12 cellular contexts compared by ENCODE assay signal in genomic region chr7:74372511-74373111, GRCh38.
A peak's percentile ranks its signal among the peaks of the same experiment; 100 is the strongest.
DNase-seq lines count a peak whose midpoint lies in the region; ATAC-seq and TF ChIP-seq lines count a peak whose summit lies in the region.
"Had no signal": no experiment of that assay in that cellular context is flagged by ENCODE, and none has a peak within 500 bp of the region (broad histone marks: within the 10 kb centered on the region; RNA-seq: fewer than 3 reads in every experiment).

No MANE protein-coding gene starts in this region.

- H3K36me3 ChIP-seq in mammary epithelial cell (ENCODE audit: insufficient read depth, low read length) (no peaks in the 10 kb centered on the region), heart left ventricle (peaks cover 0 to 17% (median 9%) of the 10 kb centered on the region in 9 donors), muscle layer of colon (ENCODE audit: insufficient read depth, low read length) (peaks cover 12% of the 10 kb centered on the region), uterus (no peaks in the 10 kb centered on the region)

- no peak for TF ChIP-seq POLR2A in heart left ventricle (IDR thresholded peaks at IDR 0.05)
- TF ChIP-seq POLR2A in uterus (IDR thresholded peaks at IDR 0.05), result no peak
- no peak for TF ChIP-seq POLR2A in lower leg skin (IDR thresholded peaks at IDR 0.05)

- no peak overlapping the region for H2AFZ ChIP-seq in mammary epithelial cell (ENCODE audit: low read depth, low read length)

- H3K27ac ChIP-seq in mammary epithelial cell (ENCODE audit: insufficient read depth, low read depth, low read length) (no peak overlapping the region), heart left ventricle (peak overlapping the region in 4 of 12 donors; percentile 27 to 81 (median 38)), muscle layer of colon (ENCODE audit: low read depth, low read length) (peak overlapping the region; percentile 84), uterus (peak overlapping the region; percentile 55 to 66)
- H3K27ac ChIP-seq: SJSA1 had no signal

- WGBS in mammary epithelial cell (ENCODE audit: low coverage, missing lambda C conversion rate), result 100% methylated on average over 12 of the region's 28 CpGs
- 28 to 49% (median 37%) methylated on average over 26 to 28 of the region's 28 CpGs for WGBS in heart left ventricle, 4 donors
- 70 to 82% methylated on average over 28 of the region's 28 CpGs for WGBS in lower leg skin, 2 donors

- TF ChIP-seq CTCF in MCF 10A (IDR thresholded peaks at IDR 0.05; ENCODE audit: unreplicated experiment), result no peak
- no peak for TF ChIP-seq CTCF in mammary epithelial cell (conservative IDR thresholded peaks at IDR 0.05 in 1 of 2, IDR thresholded peaks at IDR 0.05 in 1 of 2; ENCODE audit: extremely low read depth in 1 of 2, insufficient read depth in 1 of 2, low read depth in 1 of 2, low read length in 2 of 2)
- TF ChIP-seq CTCF in heart left ventricle (IDR thresholded peaks at IDR 0.05), result no peak
- TF ChIP-seq CTCF in uterus (IDR thresholded peaks at IDR 0.05), result no peak
- no peak for TF ChIP-seq CTCF in lower leg skin (IDR thresholded peaks at IDR 0.05)

- H3K27ac Mint-ChIP-seq in MCF 10A (ENCODE audit: low read depth, unreplicated experiment), result peak overlapping the region; percentile 54
- H3K27ac Mint-ChIP-seq in T-helper 17 cell, result no peak overlapping the region

- H3K4me2 ChIP-seq in mammary epithelial cell (ENCODE audit: insufficient read depth, low read depth, low read length), result no peak overlapping the region

- dilution Hi-C loops in mammary epithelial cell (cut with HindIII; ENCODE audit: low sequenced_read_pairs), result loop anchor here (5.0 kb wide), 1 partner anchor 95 kb away; no protein-coding TSS in a partner anchor

- no peak overlapping the region for H3K4me3 ChIP-seq in mammary epithelial cell (replicated peaks in 1 of 3; ENCODE audit: insufficient read depth in 1 of 3, low read depth in 2 of 3, low read length in 3 of 3)
- peak overlapping the region in 7 of 12 donors; percentile 10 to 32 (median 20) for H3K4me3 ChIP-seq in heart left ventricle
- peak overlapping the region in 1 of 2 donors; percentile 11 for H3K4me3 ChIP-seq in muscle layer of colon (ENCODE audit: low read depth in 1 of 2, low read length in 2 of 2)
- peak overlapping the region; percentile 2 to 11 for H3K4me3 ChIP-seq in uterus
- no peak overlapping the region for H3K4me3 ChIP-seq in lower leg skin (ENCODE audit: low read depth, poor library complexity, severe bottlenecking)
- H3K4me3 ChIP-seq: A549, SJSA1 had no signal

- H3K27me3 ChIP-seq in mammary epithelial cell (ENCODE audit: insufficient read depth, low read length) (no peaks in the 10 kb centered on the region), heart left ventricle (no peaks in the 10 kb centered on the region), muscle layer of colon (ENCODE audit: control insufficient read depth in 1 of 2, insufficient read depth in 2 of 2, low read length in 2 of 2) (no peaks in the 10 kb centered on the region), uterus (no peaks in the 10 kb centered on the region)
- H3K27me3 ChIP-seq: SJSA1 had no signal

- no peaks in the 10 kb centered on the region for H3K79me2 ChIP-seq in mammary epithelial cell (ENCODE audit: insufficient read depth, low read length)

- H3K36me3 Mint-ChIP-seq in MCF 10A (ENCODE audit: insufficient read depth, unreplicated experiment) (no peaks in the 10 kb centered on the region), T-helper 17 cell (ENCODE audit: low read depth) (no peaks in the 10 kb centered on the region)

- no peaks in the 10 kb centered on the region for H4K20me1 ChIP-seq in mammary epithelial cell (ENCODE audit: insufficient read depth, low read length)

- H3K4me3 Mint-ChIP-seq in MCF 10A (ENCODE audit: unreplicated experiment) (no peak overlapping the region), T-helper 17 cell (no peak overlapping the region)

- in situ Hi-C loops in mammary epithelial cell (cut with MboI; ENCODE audit: low sequenced_read_pairs in 2 of 2), result no loop called here

- H3K4me1 Mint-ChIP-seq in MCF 10A (ENCODE audit: insufficient read depth, unreplicated experiment) (no peaks in the 10 kb centered on the region), T-helper 17 cell (peaks cover 5% of the 10 kb centered on the region)

- H3K4me1 ChIP-seq in mammary epithelial cell (ENCODE audit: insufficient read depth, low read length) (no peaks in the 10 kb centered on the region), heart left ventricle (peaks cover 0 to 23% (median 4%) of the 10 kb centered on the region in 12 donors), muscle layer of colon (ENCODE audit: insufficient read depth, low read length) (peaks cover 21% of the 10 kb centered on the region), uterus (no peaks in the 10 kb centered on the region)
- H3K4me1 ChIP-seq: SJSA1 had no signal

- no peaks in the 10 kb centered on the region for H3K9me3 Mint-ChIP-seq in MCF 10A (ENCODE audit: unreplicated experiment)

- H3K9me3 ChIP-seq in mammary epithelial cell (replicated peaks; ENCODE audit: insufficient read depth, low read length), result no peaks in the 10 kb centered on the region
- no peaks in the 10 kb centered on the region for H3K9me3 ChIP-seq in heart left ventricle
- no peaks in the 10 kb centered on the region for H3K9me3 ChIP-seq in muscle layer of colon (ENCODE audit: low read length)
- H3K9me3 ChIP-seq in uterus, result no peaks in the 10 kb centered on the region
- no peaks in the 10 kb centered on the region for H3K9me3 ChIP-seq in T-helper 17 cell (ENCODE audit: control insufficient read depth, low read length, poor library complexity, severe bottlenecking)
- H3K9me3 ChIP-seq: A549, SJSA1 had no signal

- POLR2A ChIA-PET in MCF 10A (lab: Yijun Ruan, JAX), result no interaction called here

- H3K27me3 Mint-ChIP-seq in MCF 10A (ENCODE audit: insufficient read depth, unreplicated experiment), result no peaks in the 10 kb centered on the region
- no peaks in the 10 kb centered on the region for H3K27me3 Mint-ChIP-seq in T-helper 17 cell
- H3K27me3 Mint-ChIP-seq: progenitor cell of endocrine pancreas had no signal

- CTCF ChIA-PET in MCF 10A (lab: Yijun Ruan, JAX) (interaction anchor here (0.6 kb wide), 1 partner anchor 96 kb away, joined by 4 read pairs; no protein-coding TSS in a partner anchor), mammary epithelial cell (lab: Charles Lee; ENCODE audit: low non-redundant PET) (no interaction called here)

- intact Hi-C loops in MCF 10A (cut with micrococcal nuclease), result no loop called here
- intact Hi-C loops in mammary epithelial cell (cut with micrococcal nuclease), result no loop called here
- intact Hi-C loops in heart left ventricle (cut with DNase I), result loop anchor here in 4 of 10 donors (5.0 to 10.0 kb wide), 4 partner anchors 68 to 138 kb away; partner anchors contain the start of gene CLIP2 (in 1 of the 4)
- intact Hi-C loops in uterus (cut with DNase I; ENCODE audit: low total_unique reads), result no loop called here
- intact Hi-C loops in lower leg skin (cut with DNase I; ENCODE audit: low total_unique reads), result no loop called here

- BruUV-seq in MCF 10A (replicated peaks; lab: Mats Ljungman, UMichigan) (no TSS peak), mammary epithelial cell (replicated peaks; lab: Mats Ljungman, UMichigan) (no TSS peak)

- ATAC-seq in heart left ventricle (peak; percentile 14 to 70 (median 62)), T-helper 17 cell (no peak)

- DNase-seq in MCF 10A (ENCODE audit: unreplicated experiment) (no peak), mammary epithelial cell (no peak), heart left ventricle (peak in 3 of 5 donors; percentile 39 to 70 (median 44)), uterus (peak; percentile 59 to 66), NCI-H2196 treated with DMSO at 0.1 percent for 48 hours (lab: John Stamatoyannopoulos, UW; ENCODE audit: unreplicated experiment) (no peak), lower leg skin (ENCODE audit: low spot score in 2 of 2) (no peak), T-helper 17 cell (no peak)
- DNase-seq: GF-D8 had no signal

- H3K9ac ChIP-seq in mammary epithelial cell (ENCODE audit: insufficient read depth, low read length) (no peak overlapping the region), muscle layer of colon (ENCODE audit: low read length) (no peak overlapping the region)

Comparison
In these comparisons a context has a peak if more than half of its experiments do, and no peak if none do; other contexts are left out.
1. DNase-seq: peak in heart left ventricle (3 of 5) and uterus (2 of 2); none in MCF 10A (single experiment), mammary epithelial cell (single experiment), NCI-H2196 treated with DMSO at 0.1 percent for 48 hours (single experiment), lower leg skin (0 of 2) and T-helper 17 cell (0 of 3).
2. H3K4me3 ChIP-seq: peak in heart left ventricle (7 of 12) and uterus (2 of 2); none in mammary epithelial cell (0 of 3) and lower leg skin (single experiment).